ENCODE assay signal across 9 cellular contexts in the genomic region with DNA sequence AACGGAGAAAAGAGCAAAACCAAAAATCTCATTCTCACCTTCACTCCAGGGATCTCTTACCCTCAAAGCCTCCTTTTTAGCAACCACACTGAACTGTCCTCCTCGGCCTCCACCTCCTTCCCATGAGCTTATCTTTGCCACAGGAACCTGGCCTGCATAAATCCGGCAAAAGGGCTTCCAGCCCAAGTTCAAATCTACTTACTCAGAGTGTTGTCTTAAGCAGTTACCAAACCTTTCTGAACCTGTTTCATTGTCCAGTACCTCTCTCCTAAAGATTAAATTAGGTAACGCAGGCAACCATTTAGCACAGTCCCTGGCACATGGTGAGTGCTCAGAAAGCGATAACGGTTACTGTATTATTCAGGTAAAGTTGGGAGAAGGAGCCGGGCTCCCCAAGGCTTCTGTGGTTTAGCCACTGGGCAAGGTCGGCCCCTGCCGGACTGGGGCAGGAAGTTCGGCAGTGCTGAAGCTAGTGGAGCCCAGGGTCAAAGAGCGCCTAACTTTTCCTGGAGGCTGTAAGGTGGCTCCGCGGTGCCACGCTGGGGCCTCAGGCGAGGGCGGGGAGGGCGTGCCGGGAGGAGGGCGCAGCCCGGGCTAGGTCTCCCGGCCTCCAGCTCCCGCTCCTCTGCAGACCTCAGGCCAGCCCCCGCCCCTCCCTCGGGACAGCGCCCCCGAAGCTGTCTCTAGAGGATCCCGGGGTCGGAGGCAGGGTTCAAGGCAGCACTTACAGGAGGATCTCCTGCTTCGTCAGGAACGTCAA. TPM values are rescaled to one million over a fixed set of nuclear protein-coding genes. Genes with fewer than 3 reads are reported as not detected.
DNase-seq lines count a peak whose midpoint lies in the region; ATAC-seq, FAIRE-seq and TF ChIP-seq lines count a peak whose summit lies in the region.
"Had no signal": no experiment of that assay in that cellular context is flagged by ENCODE, and none has a peak within 500 bp of the region (broad histone marks: within the 10 kb centered on the region; RNA-seq: fewer than 3 reads in every experiment).

No MANE protein-coding gene starts in this region.

- peaks cover 20% of the 10 kb centered on the region for H3K79me2 ChIP-seq in astrocyte (ENCODE audit: insufficient read depth, low read length)

- TF ChIP-seq CTCF in astrocyte (IDR thresholded peaks at IDR 0.05; ENCODE audit: insufficient read depth, low read depth, low read length): no peak

- peak; percentile 39 for ATAC-seq in GM19438 (IDR thresholded peaks at IDR 0.05; ENCODE audit: low read depth, unreplicated experiment)
- peak; percentile 23 for ATAC-seq in HG03521 (IDR thresholded peaks at IDR 0.05; ENCODE audit: unreplicated experiment)

- H3K4me1 ChIP-seq in astrocyte (ENCODE audit: insufficient read depth, low read length) (peaks cover 9% of the 10 kb centered on the region), iPS-15b (ENCODE audit: control insufficient read depth, insufficient read depth, low read length) (no peaks in the 10 kb centered on the region)

- H3K27ac Mint-ChIP-seq in astrocyte (ENCODE audit: unreplicated experiment): peak overlapping the region; percentile 70

- peaks cover 8% of the 10 kb centered on the region for H3K36me3 Mint-ChIP-seq in astrocyte (ENCODE audit: low read depth, unreplicated experiment)

- H3K4me3 Mint-ChIP-seq in astrocyte (ENCODE audit: unreplicated experiment): peak overlapping the region; percentile 89

- H3K36me3 ChIP-seq in astrocyte (ENCODE audit: insufficient read depth, low read length): peaks cover 2% of the 10 kb centered on the region
- peaks cover 11% of the 10 kb centered on the region for H3K36me3 ChIP-seq in iPS-15b (ENCODE audit: control insufficient read depth, insufficient read depth, low read length)

- peak; percentile 36 for DNase-seq in CMK (ENCODE audit: low read depth)
- peak; percentile 62 to 79 for DNase-seq in SW 1271 (lab: John Stamatoyannopoulos, UW)
- DNase-seq in astrocyte (ENCODE audit: low read depth): peak; percentile 27
- peak; percentile 46 to 62 for DNase-seq in stimulated activated CD4-positive, alpha-beta T cell treated with anti-CD3 and anti-CD28 coated beads, Interleukin-12 subunit alpha, Interleukin-12 subunit beta, amount 100 ng/mL, for 24 hours (ENCODE audit: low read depth in 2 of 2)
- no peak for DNase-seq in cerebellar nuclear complex (lab: John Stamatoyannopoulos, UW)

- H3K9me3 Mint-ChIP-seq in astrocyte (ENCODE audit: unreplicated experiment): no peaks in the 10 kb centered on the region

- peak overlapping the region; percentile 80 for H3K27ac ChIP-seq in astrocyte (ENCODE audit: low read depth, low read length)

- no peaks in the 10 kb centered on the region for H3K27me3 Mint-ChIP-seq in astrocyte (ENCODE audit: low read depth, unreplicated experiment)

- peak overlapping the region; percentile 90 for H2AFZ ChIP-seq in astrocyte (ENCODE audit: low read depth, low read length)

- FAIRE-seq in astrocyte (lab: Jason Lieb, UNC): no peak
- FAIRE-seq: islet of Langerhans had no signal

- H3K27me3 ChIP-seq in astrocyte (ENCODE audit: insufficient read depth, low read length) (no peaks in the 10 kb centered on the region), iPS-15b (ENCODE audit: control insufficient read depth, insufficient read depth, low read length) (no peaks in the 10 kb centered on the region)

- H3K9me3 ChIP-seq in astrocyte (ENCODE audit: insufficient read depth, low read depth, low read length) (no peaks in the 10 kb centered on the region), iPS-15b (ENCODE audit: control insufficient read depth, insufficient read depth, low read length) (no peaks in the 10 kb centered on the region)

- H3K4me2 ChIP-seq in astrocyte (ENCODE audit: low read length): peak overlapping the region; percentile 95

- H4K20me1 ChIP-seq in astrocyte (ENCODE audit: insufficient read depth, low read length): peaks cover 21% of the 10 kb centered on the region

- H3K4me1 Mint-ChIP-seq in astrocyte (ENCODE audit: low read depth, unreplicated experiment): peaks cover 9% of the 10 kb centered on the region

- H3K9ac ChIP-seq in astrocyte (ENCODE audit: low read length) (peak overlapping the region; percentile 91), iPS-15b (ENCODE audit: low read depth, low read length) (peak overlapping the region; percentile 41)

- H3K4me3 ChIP-seq in astrocyte (ENCODE audit: insufficient read depth, low read depth, low read length) (peak overlapping the region; percentile 85), iPS-15b (ENCODE audit: low read depth, low read length) (peak overlapping the region; percentile 70)

RNA-seq across cellular contexts. Expression of gene CIB1, which starts 0.6 kb away (rescaled TPM):
- total RNA-seq in astrocyte: 49.6 and 50.7 TPM in 2 replicates

RNA-seq across cellular contexts. Expression of gene GDPGP1, which starts 0.9 kb away (rescaled TPM):
- total RNA-seq in astrocyte: 4.1 and 6.0 TPM in 2 replicates

RNA-seq across cellular contexts. Expression of gene TTLL13, which starts 16.2 kb away (rescaled TPM):
- 0.14 TPM in 1 of 2 replicates, not detected in the other for total RNA-seq in astrocyte

RNA-seq across cellular contexts. Expression of gene SEMA4B, which starts 32.0 kb away (rescaled TPM):
- total RNA-seq in astrocyte: 7.0 and 9.9 TPM in 2 replicates

RNA-seq across cellular contexts. Expression of gene NGRN, which starts 32.4 kb away (rescaled TPM):
- total RNA-seq in astrocyte: 98.5 and 98.6 TPM in 2 replicates

Comparison
In these comparisons a context has a peak if more than half of its experiments do, and no peak if none do; other contexts are left out.
1. DNase-seq: peak in CMK (single experiment), SW 1271 (2 of 2), astrocyte (single experiment) and stimulated activated CD4-positive, alpha-beta T cell treated with anti-CD3 and anti-CD28 coated beads, Interleukin-12 subunit alpha, Interleukin-12 subunit beta, amount 100 ng/mL, for 24 hours (2 of 2); none in cerebellar nuclear complex (0 of 2).